ENCODE assay signal across 8 cellular contexts in the genomic region with DNA sequence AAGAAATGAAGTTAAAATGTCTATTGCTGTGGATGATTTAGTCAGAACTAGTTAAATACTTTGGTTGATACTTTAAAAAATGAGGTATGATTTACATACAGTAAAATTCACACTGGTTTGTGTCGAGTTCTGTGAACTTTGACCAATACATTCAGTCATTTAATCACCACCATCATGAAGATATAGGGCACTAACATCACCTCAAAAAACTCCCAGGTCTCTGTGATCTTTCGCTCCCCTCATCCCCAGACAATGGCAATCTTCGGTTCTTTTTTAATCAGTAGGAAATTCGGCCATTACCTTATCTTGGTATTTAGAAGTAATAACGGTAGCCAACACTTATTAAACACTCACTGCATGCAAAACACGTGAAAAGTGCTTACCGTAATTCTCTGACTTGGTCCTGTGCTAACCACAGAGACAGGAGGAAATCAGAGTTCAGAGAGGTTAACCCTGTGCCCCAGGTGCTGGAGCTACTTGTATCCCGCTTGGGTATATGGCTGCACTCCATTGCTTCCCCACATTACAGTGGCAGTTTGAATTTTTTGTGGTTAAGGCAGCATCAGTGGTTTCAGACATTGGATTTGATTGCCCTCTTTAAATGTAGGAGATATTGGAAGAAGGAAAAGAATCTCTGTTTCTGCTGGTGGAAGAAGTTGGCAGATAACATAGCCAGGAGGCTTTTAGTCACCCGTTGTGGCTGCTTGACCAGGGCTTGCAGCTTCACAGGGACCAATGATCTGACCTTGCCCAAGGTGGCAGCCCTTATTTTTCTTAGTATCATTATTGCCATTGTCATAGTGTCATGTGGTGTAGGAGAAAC. TPM values are rescaled to one million over a fixed set of nuclear protein-coding genes. Genes with fewer than 3 reads are reported as not detected.
DNase-seq lines count a peak whose midpoint lies in the region; ATAC-seq and TF ChIP-seq lines count a peak whose summit lies in the region.

No MANE protein-coding gene starts in this region.

- H3K27ac ChIP-seq in CD4-positive, alpha-beta T cell (ENCODE audit: low read depth, low read length) = peak overlapping the region; percentile 91
- no peak overlapping the region for H3K27ac ChIP-seq in mesendoderm (ENCODE audit: low read depth, low read length)

- no peak overlapping the region for H3K9ac ChIP-seq in mesendoderm (ENCODE audit: low read length)

- no peaks in the 10 kb centered on the region for H3K9me3 ChIP-seq in CD4-positive, alpha-beta T cell (ENCODE audit: control insufficient read depth, low read length)
- no peaks in the 10 kb centered on the region for H3K9me3 ChIP-seq in mucosa of descending colon

- peaks cover 4% of the 10 kb centered on the region for H3K4me1 ChIP-seq in mucosa of descending colon (ENCODE audit: low read depth)
- peaks cover 2% of the 10 kb centered on the region for H3K4me1 ChIP-seq in mesendoderm (ENCODE audit: control insufficient read depth, low read depth, low read length)

- peaks cover 17% of the 10 kb centered on the region for H3K36me3 Mint-ChIP-seq in CD4-positive, alpha-beta T cell (ENCODE audit: low read depth)
- no peaks in the 10 kb centered on the region for H3K36me3 Mint-ChIP-seq in endothelial cell (ENCODE audit: low read depth, unreplicated experiment)

- WGBS in mesendoderm (ENCODE audit: extremely low coverage, insufficient coverage, low lambda C conversion rate) = no CpG with 5 or more reads among the region's 9 CpGs

- POLR2A ChIA-PET in CD4-positive, alpha-beta T cell (lab: Charles Lee) = interaction anchor here (0.8 to 7.7 kb wide), 10 partner anchors 12 to 603 kb away, joined by 3 to 137 read pairs (median 3); no protein-coding TSS in a partner anchor

- no peak overlapping the region for H3K4me2 ChIP-seq in mesendoderm (ENCODE audit: low read length)

- no peaks in the 10 kb centered on the region for H3K27me3 Mint-ChIP-seq in CD4-positive, alpha-beta T cell
- H3K27me3 Mint-ChIP-seq in endothelial cell (ENCODE audit: unreplicated experiment) = peaks cover 9% of the 10 kb centered on the region

- no peaks in the 10 kb centered on the region for H3K79me2 ChIP-seq in mesendoderm (ENCODE audit: control insufficient read depth, insufficient read depth, low read length)

- DNase-seq in CD4-positive, alpha-beta T cell = peak in 2 of 10 experiments; percentile 29 to 30
- DNase-seq in central memory CD4-positive, alpha-beta T cell = peak; percentile 49
- DNase-seq in NCI-H1105 treated with DMSO at 0.1 percent for 48 hours (lab: John Stamatoyannopoulos, UW) = no peak
- no peak for DNase-seq in mucosa of descending colon
- DNase-seq in endothelial cell (ENCODE audit: low spot score) = no peak
- DNase-seq in mesendoderm = no peak

- intact Hi-C loops in CD4-positive, alpha-beta T cell (cut with DNase I, micrococcal nuclease) = loop anchor here (5.0 to 10.0 kb wide), 5 partner anchors 33 to 604 kb away; no protein-coding TSS in a partner anchor
- intact Hi-C loops in mucosa of descending colon (cut with DNase I, micrococcal nuclease) = no loop called here

- H3K4me3 Mint-ChIP-seq in CD4-positive, alpha-beta T cell = peak overlapping the region; percentile 99
- no peak overlapping the region for H3K4me3 Mint-ChIP-seq in endothelial cell (ENCODE audit: unreplicated experiment)

- CTCF ChIA-PET in CD4-positive, alpha-beta T cell (lab: Charles Lee) = interaction anchor here (1.5 to 2.0 kb wide), 3 partner anchors 10 to 60 kb away, joined by 3 to 5 read pairs (median 3); no protein-coding TSS in a partner anchor

- H3K4me3 ChIP-seq in mucosa of descending colon (no peak overlapping the region), mesendoderm (ENCODE audit: low read length) (no peak overlapping the region)

- no peaks in the 10 kb centered on the region for H3K9me3 Mint-ChIP-seq in CD4-positive, alpha-beta T cell
- no peaks in the 10 kb centered on the region for H3K9me3 Mint-ChIP-seq in endothelial cell (ENCODE audit: unreplicated experiment)

- H2BK5ac ChIP-seq in mesendoderm (ENCODE audit: low read length) = no peak overlapping the region

- H3K4ac ChIP-seq in mesendoderm (ENCODE audit: low read depth, low read length) = no peak overlapping the region

- H3K18ac ChIP-seq in mesendoderm (ENCODE audit: low read length) = no peak overlapping the region

- TF ChIP-seq CTCF in CD4-positive, alpha-beta T cell (IDR thresholded peaks at IDR 0.05) = no peak
- TF ChIP-seq CTCF in mucosa of descending colon (IDR thresholded peaks at IDR 0.05) (no peak), endothelial cell (IDR thresholded peaks at IDR 0.05; ENCODE audit: unreplicated experiment) (no peak)

- no peak overlapping the region for H2AK5ac ChIP-seq in mesendoderm (ENCODE audit: low read length)

- H2BK15ac ChIP-seq in mesendoderm (replicated peaks; ENCODE audit: low read depth) = no peak overlapping the region

- no peak overlapping the region for H4K5ac ChIP-seq in mesendoderm (ENCODE audit: low read length)

- no peak overlapping the region for H3K23ac ChIP-seq in mesendoderm (ENCODE audit: low read length)

- no peak overlapping the region for H4K8ac ChIP-seq in mesendoderm (ENCODE audit: low read depth, low read length)

- H3K79me1 ChIP-seq in mesendoderm (ENCODE audit: low read length) = no peaks in the 10 kb centered on the region

- peak overlapping the region; percentile 98 for H3K27ac Mint-ChIP-seq in CD4-positive, alpha-beta T cell
- no peak overlapping the region for H3K27ac Mint-ChIP-seq in endothelial cell (ENCODE audit: unreplicated experiment)

- peaks cover 84% of the 10 kb centered on the region for H3K4me1 Mint-ChIP-seq in CD4-positive, alpha-beta T cell (ENCODE audit: low read depth)
- H3K4me1 Mint-ChIP-seq in endothelial cell (ENCODE audit: unreplicated experiment) = peaks cover 25% of the 10 kb centered on the region

- no peaks in the 10 kb centered on the region for H3K36me3 ChIP-seq in mucosa of descending colon (ENCODE audit: low read depth)
- H3K36me3 ChIP-seq in mesendoderm (ENCODE audit: control insufficient read depth, insufficient read depth, low read length) = no peaks in the 10 kb centered on the region

- H2BK120ac ChIP-seq in mesendoderm (ENCODE audit: low read depth, low read length) = no peak overlapping the region

- H3K56ac ChIP-seq in mesendoderm (ENCODE audit: low read length) = no peak overlapping the region

- peak; percentile 40 for ATAC-seq in CD4-positive, alpha-beta T cell (ENCODE audit: poor library complexity)
- ATAC-seq in GM19395 (IDR thresholded peaks at IDR 0.05; ENCODE audit: unreplicated experiment) (peak; percentile 55), HG03378 (IDR thresholded peaks at IDR 0.05; ENCODE audit: unreplicated experiment) (peak; percentile 54), mucosa of descending colon (no peak)

- H3K27me3 ChIP-seq in CD4-positive, alpha-beta T cell (ENCODE audit: control insufficient read depth, insufficient read depth, low read length) = no peaks in the 10 kb centered on the region
- peaks cover 2% of the 10 kb centered on the region for H3K27me3 ChIP-seq in mesendoderm (ENCODE audit: insufficient read depth, low read length, poor library complexity)

RNA-seq across cellular contexts. Expression of gene PLCL2, which starts 4.2 kb away (rescaled TPM):
- total RNA-seq in CD4-positive, alpha-beta T cell = 10 to 100 TPM; 35.1 to 36.3 TPM
- total RNA-seq in mucosa of descending colon (10 to 100 TPM; 15.0 to 35.0 (median 18.8) TPM), endothelial cell (ENCODE audit: unreplicated experiment) (18.8 TPM)
- polyA plus RNA-seq in mesendoderm (2013, experiment 1 of 2) = 0.95 TPM
- polyA plus RNA-seq in mesendoderm (2013, experiment 2 of 2) = 0.91 TPM

Comparison
In these comparisons a context has a peak if more than half of its experiments do, and no peak if none do; other contexts are left out.
1. intact Hi-C loops: an anchor here in CD4-positive, alpha-beta T cell (5.0 to 10.0 kb wide); none called in mucosa of descending colon.